1 cellular context compared by ENCODE assay signal in the genomic region with DNA sequence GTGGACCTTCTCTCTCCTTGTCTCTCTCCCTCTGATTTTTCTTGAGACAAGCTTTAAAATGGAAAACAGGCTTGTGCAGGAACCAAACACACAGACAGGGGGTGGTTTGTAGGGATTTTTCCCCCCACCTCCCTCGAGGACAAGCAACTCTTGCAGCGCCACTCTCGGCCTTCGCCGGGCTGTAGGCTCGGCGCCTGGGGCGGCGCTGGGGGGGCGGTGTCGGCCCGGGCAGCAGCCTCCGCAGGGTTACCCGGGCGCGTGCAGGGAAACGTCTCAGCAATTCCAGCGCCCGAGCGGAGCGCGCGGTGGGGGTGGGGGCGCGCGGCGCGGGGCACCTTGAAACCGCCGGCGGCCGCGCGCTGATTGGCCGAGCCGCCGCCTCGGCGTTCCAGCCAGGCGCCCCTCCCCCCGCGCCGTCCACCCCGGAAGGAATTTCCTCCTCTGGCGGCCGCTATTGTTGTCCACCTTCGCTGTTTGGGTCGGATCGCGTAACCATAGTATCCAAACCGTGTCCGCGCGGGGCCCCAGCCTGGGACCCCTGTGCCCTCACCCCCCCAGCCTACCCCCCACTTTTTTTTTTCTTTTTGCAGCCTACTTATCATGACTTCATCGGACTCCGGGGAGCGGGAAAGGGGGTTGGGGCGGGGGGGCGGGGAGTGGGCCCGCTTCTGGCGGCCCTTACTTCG.
TF ChIP-seq lines count a peak whose summit lies in the region.

No MANE protein-coding gene starts in this region.

TF ChIP-seq in HepG2, 621 proteins besides CTCF, POLR2A, EP300 and RAD21 (continued from another document and continues in another):
- TF ChIP-seq, protein P1, sequence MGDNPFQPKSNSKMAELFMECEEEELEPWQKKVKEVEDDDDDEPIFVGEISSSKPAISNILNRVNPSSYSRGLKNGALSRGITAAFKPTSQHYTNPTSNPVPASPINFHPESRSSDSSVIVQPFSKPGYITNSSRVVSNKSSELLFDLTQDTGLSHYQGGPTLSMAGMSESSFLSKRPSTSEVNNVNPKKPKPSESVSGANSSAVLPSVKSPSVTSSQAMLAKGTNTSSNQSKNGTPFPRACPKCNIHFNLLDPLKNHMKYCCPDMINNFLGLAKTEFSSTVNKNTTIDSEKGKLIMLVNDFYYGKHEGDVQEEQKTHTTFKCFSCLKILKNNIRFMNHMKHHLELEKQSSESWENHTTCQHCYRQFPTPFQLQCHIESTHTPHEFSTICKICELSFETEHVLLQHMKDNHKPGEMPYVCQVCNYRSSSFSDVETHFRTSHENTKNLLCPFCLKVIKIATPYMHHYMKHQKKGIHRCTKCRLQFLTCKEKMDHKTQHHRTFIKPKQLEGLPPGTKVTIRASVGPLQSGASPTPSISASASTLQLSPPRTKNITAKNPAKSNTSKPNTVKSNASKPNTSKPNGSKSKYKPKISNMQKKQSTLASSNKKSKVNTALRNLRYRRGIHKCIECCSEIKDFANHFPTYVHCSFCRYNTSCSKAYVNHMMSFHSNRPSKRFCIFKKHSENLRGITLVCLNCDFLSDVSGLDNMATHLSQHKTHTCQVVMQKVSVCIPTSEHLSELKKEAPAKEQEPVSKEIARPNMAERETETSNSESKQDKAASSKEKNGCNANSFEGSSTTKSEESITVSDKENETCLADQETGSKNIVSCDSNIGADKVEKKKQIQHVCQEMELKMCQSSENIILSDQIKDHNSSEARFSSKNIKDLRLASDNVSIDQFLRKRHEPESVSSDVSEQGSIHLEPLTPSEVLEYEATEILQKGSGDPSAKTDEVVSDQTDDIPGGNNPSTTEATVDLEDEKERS (CRISPR knock-in tag; IDR thresholded peaks at IDR 0.05) = no peak
- TF ChIP-seq MNT (IDR thresholded peaks at IDR 0.05) = no peak
- 0 out of 2 replicates have a peak, but pooled peaks have one; percentile 25 for TF ChIP-seq HOXA5 (CRISPR knock-in tag; IDR thresholded peaks at IDR 0.05)
- no peak for TF ChIP-seq HOXA9 (CRISPR knock-in tag; IDR thresholded peaks at IDR 0.05; ENCODE audit: borderline replicate concordance)
- no peak for TF ChIP-seq SMARCC2 (IDR thresholded peaks at IDR 0.05)
- peak; percentile 90; the same call in 1 of the 2 replicates for TF ChIP-seq ZNF546 (CRISPR knock-in tag; conservative IDR thresholded peaks at IDR 0.05)
- TF ChIP-seq, protein P2, sequence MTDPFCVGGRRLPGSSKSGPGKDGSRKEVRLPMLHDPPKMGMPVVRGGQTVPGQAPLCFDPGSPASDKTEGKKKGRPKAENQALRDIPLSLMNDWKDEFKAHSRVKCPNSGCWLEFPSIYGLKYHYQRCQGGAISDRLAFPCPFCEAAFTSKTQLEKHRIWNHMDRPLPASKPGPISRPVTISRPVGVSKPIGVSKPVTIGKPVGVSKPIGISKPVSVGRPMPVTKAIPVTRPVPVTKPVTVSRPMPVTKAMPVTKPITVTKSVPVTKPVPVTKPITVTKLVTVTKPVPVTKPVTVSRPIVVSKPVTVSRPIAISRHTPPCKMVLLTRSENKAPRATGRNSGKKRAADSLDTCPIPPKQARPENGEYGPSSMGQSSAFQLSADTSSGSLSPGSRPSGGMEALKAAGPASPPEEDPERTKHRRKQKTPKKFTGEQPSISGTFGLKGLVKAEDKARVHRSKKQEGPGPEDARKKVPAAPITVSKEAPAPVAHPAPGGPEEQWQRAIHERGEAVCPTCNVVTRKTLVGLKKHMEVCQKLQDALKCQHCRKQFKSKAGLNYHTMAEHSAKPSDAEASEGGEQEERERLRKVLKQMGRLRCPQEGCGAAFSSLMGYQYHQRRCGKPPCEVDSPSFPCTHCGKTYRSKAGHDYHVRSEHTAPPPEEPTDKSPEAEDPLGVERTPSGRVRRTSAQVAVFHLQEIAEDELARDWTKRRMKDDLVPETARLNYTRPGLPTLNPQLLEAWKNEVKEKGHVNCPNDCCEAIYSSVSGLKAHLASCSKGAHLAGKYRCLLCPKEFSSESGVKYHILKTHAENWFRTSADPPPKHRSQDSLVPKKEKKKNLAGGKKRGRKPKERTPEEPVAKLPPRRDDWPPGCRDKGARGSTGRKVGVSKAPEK (CRISPR knock-in tag; IDR thresholded peaks at IDR 0.05; ENCODE audit: borderline replicate concordance) = no peak
- TF ChIP-seq PREB (CRISPR knock-in tag; IDR thresholded peaks at IDR 0.05) = no peak
- 0 out of 2 replicates have a peak, but pooled peaks have one; percentile 43 for TF ChIP-seq ZNF446 (CRISPR knock-in tag; IDR thresholded peaks at IDR 0.05)
- no peak for TF ChIP-seq HOXA7 (CRISPR knock-in tag; IDR thresholded peaks at IDR 0.05)
- TF ChIP-seq ZNF747 (CRISPR knock-in tag; IDR thresholded peaks at IDR 0.05; ENCODE audit: borderline replicate concordance) = peak; percentile 72; the same call in 1 of the 2 replicates
- TF ChIP-seq CENPT (CRISPR knock-in tag; IDR thresholded peaks at IDR 0.05; ENCODE audit: low read depth) = 0 out of 2 replicates have a peak, but pooled peaks have one; percentile 46
- no peak for TF ChIP-seq REXO4 (CRISPR knock-in tag; IDR thresholded peaks at IDR 0.05; ENCODE audit: borderline replicate concordance)
- TF ChIP-seq SP2 (CRISPR knock-in tag; IDR thresholded peaks at IDR 0.05) = 0 out of 2 replicates have a peak, but pooled peaks have one; percentile 38
- TF ChIP-seq, protein P3, sequence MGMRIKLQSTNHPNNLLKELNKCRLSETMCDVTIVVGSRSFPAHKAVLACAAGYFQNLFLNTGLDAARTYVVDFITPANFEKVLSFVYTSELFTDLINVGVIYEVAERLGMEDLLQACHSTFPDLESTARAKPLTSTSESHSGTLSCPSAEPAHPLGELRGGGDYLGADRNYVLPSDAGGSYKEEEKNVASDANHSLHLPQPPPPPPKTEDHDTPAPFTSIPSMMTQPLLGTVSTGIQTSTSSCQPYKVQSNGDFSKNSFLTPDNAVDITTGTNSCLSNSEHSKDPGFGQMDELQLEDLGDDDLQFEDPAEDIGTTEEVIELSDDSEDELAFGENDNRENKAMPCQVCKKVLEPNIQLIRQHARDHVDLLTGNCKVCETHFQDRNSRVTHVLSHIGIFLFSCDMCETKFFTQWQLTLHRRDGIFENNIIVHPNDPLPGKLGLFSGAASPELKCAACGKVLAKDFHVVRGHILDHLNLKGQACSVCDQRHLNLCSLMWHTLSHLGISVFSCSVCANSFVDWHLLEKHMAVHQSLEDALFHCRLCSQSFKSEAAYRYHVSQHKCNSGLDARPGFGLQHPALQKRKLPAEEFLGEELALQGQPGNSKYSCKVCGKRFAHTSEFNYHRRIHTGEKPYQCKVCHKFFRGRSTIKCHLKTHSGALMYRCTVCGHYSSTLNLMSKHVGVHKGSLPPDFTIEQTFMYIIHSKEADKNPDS (CRISPR knock-in tag; IDR thresholded peaks at IDR 0.05) = no peak
- no peak for TF ChIP-seq TBX3 (IDR thresholded peaks at IDR 0.05; ENCODE audit: borderline replicate concordance)
- TF ChIP-seq ZFP82 (CRISPR knock-in tag; IDR thresholded peaks at IDR 0.05; ENCODE audit: borderline replicate concordance) = no peak
- TF ChIP-seq GPN1 (CRISPR knock-in tag; IDR thresholded peaks at IDR 0.05; ENCODE audit: borderline replicate concordance) = no peak
- no peak for TF ChIP-seq ZNF670 (CRISPR knock-in tag; IDR thresholded peaks at IDR 0.05; ENCODE audit: borderline replicate concordance)
- TF ChIP-seq, protein P4, sequence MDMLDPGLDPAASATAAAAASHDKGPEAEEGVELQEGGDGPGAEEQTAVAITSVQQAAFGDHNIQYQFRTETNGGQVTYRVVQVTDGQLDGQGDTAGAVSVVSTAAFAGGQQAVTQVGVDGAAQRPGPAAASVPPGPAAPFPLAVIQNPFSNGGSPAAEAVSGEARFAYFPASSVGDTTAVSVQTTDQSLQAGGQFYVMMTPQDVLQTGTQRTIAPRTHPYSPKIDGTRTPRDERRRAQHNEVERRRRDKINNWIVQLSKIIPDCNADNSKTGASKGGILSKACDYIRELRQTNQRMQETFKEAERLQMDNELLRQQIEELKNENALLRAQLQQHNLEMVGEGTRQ (IDR thresholded peaks at IDR 0.05; ENCODE audit: low read depth, low read length) = no peak
- TF ChIP-seq, protein P4 (CRISPR knock-in tag; IDR thresholded peaks at IDR 0.05; ENCODE audit: borderline replicate concordance) = no peak
- TF ChIP-seq KAT2B (IDR thresholded peaks at IDR 0.05; ENCODE audit: borderline replicate concordance, low read depth, low read length) = no peak
- TF ChIP-seq MATR3 (CRISPR knock-in tag; IDR thresholded peaks at IDR 0.05) = no peak
- TF ChIP-seq ZHX2 (IDR thresholded peaks at IDR 0.05; ENCODE audit: low read depth) = no peak
- TF ChIP-seq ZHX2 (CRISPR knock-in tag; IDR thresholded peaks at IDR 0.05; ENCODE audit: borderline replicate concordance) = peak; percentile 29; the same call in 1 of the 2 replicates
- no peak for TF ChIP-seq HNRNPL (IDR thresholded peaks at IDR 0.05; ENCODE audit: low read depth, low read length)
- TF ChIP-seq ZNF790 (CRISPR knock-in tag; IDR thresholded peaks at IDR 0.05; ENCODE audit: borderline replicate concordance) = peak; percentile 79; the same call in 1 of the 2 replicates
- no peak for TF ChIP-seq ZEB1 (IDR thresholded peaks at IDR 0.05; ENCODE audit: insufficient replicate concordance, low read depth)
- TF ChIP-seq ZNF607 (CRISPR knock-in tag; IDR thresholded peaks at IDR 0.05; ENCODE audit: borderline replicate concordance) = no peak
- TF ChIP-seq SALL1 (CRISPR knock-in tag; IDR thresholded peaks at IDR 0.05) = peak; percentile 63; the same call in 1 of the 2 replicates
- TF ChIP-seq ZNF772 (CRISPR knock-in tag; IDR thresholded peaks at IDR 0.05) = no peak
- peak; percentile 69 for TF ChIP-seq MYC (CRISPR knock-in tag; IDR thresholded peaks at IDR 0.05; ENCODE audit: borderline replicate concordance)
- TF ChIP-seq SIX1 (CRISPR knock-in tag; IDR thresholded peaks at IDR 0.05; ENCODE audit: borderline replicate concordance) = no peak
- TF ChIP-seq HMG20A (CRISPR knock-in tag; IDR thresholded peaks at IDR 0.05; ENCODE audit: borderline replicate concordance) = no peak
- TF ChIP-seq ZKSCAN5 (CRISPR knock-in tag; IDR thresholded peaks at IDR 0.05) = no peak
- TF ChIP-seq RXRA (CRISPR knock-in tag; IDR thresholded peaks at IDR 0.05) = no peak; the same call in 1 of the 2 replicates
